2 cellular contexts compared by ENCODE assay signal in genomic region chr9:63876380-63876779, GRCh38.
DNase-seq lines count a peak whose midpoint lies in the region; ATAC-seq, FAIRE-seq and TF ChIP-seq lines count a peak whose summit lies in the region.
"Not testable (repeated sequence)": the region's sequence is repeated elsewhere in the genome, so short reads cannot be mapped to it uniquely, and the experiment has no call there.

No MANE protein-coding gene starts in this region.

- TF ChIP-seq CTCF in kidney (IDR thresholded peaks at IDR 0.05; ENCODE audit: borderline replicate concordance, extremely low read depth, insufficient read depth) = not testable (repeated sequence)

- H3K9ac ChIP-seq in kidney (ENCODE audit: low read length in 2 of 2) = not testable (repeated sequence)

- not testable (repeated sequence) for H3K9me3 ChIP-seq in kidney (ENCODE audit: control insufficient read depth in 1 of 2, low read length in 2 of 2)

- H3K36me3 ChIP-seq in kidney (ENCODE audit: control insufficient read depth in 1 of 2, insufficient read depth in 2 of 2, low read length in 2 of 2) = not testable (repeated sequence)

- not testable (repeated sequence) for H3K4me3 ChIP-seq in kidney (ENCODE audit: low read length in 2 of 2)

- intact Hi-C loops in Right ventricle myocardium inferior (cut with DNase I); kidney (cut with DNase I): not testable (repeated sequence)

- peak; percentile 21 for DNase-seq in Right ventricle myocardium inferior (ENCODE audit: missing footprints)
- peak; percentile 23 for DNase-seq in kidney

- FAIRE-seq in kidney (lab: Jason Lieb, UNC) = not testable (repeated sequence)

- not testable (repeated sequence) for ATAC-seq in Right ventricle myocardium inferior

- H3K27ac ChIP-seq in kidney (ENCODE audit: low read depth in 2 of 2, low read length in 2 of 2) = not testable (repeated sequence)

- H3K4me1 ChIP-seq in kidney (ENCODE audit: control insufficient read depth in 1 of 2, insufficient read depth in 1 of 2, low read depth in 1 of 2, low read length in 2 of 2) = not testable (repeated sequence)
